ENCODE assay signal across 18 cellular contexts in the genomic region with DNA sequence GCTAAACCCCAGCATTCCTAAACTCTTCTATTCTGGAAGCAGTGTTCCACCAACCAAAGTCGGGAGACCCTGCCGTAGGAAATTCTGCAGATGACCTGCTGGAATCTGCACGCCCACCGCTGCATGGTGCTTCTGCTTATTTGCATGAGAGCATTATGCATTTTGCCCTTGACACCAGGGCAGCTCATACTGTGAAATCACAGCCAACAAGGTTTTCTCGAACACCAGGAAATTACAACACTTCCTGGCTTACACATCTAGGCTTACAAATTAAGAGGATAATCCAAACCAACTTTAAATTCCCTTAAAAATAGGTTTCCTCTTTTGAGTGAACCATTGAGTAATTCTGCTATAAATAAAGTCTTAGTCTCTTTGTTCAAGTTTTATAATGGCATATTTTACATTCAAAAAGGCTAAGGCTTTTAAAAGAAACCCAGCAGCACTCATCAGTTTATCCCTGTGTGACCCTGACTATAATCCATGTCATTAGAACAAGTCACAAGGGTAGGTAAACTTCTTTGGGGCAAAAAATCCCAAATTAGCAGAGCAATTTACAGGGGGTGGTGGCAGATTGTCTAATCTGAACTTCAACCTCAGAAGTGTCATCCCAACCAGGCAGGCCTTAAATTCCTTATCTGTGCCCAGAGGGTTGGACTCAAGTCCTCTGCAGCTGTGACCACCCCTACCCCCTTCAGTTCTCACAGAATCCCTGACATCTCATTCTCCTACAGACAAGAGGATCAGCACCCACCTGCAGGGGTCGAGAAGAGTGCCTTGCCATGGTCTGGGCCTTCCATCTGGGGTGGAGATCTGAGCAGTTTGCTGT. TPM values are rescaled to one million over a fixed set of nuclear protein-coding genes. Genes with fewer than 3 reads are reported as not detected.
DNase-seq lines count a peak whose midpoint lies in the region; ATAC-seq and TF ChIP-seq lines count a peak whose summit lies in the region.
"Had no signal": no experiment of that assay in that cellular context is flagged by ENCODE, and none has a peak within 500 bp of the region (broad histone marks: within the 10 kb centered on the region; RNA-seq: fewer than 3 reads in every experiment).

No MANE protein-coding gene starts in this region.

- no peak for TF ChIP-seq CTCF in MCF 10A (IDR thresholded peaks at IDR 0.05; ENCODE audit: unreplicated experiment)
- TF ChIP-seq CTCF in breast epithelium (IDR thresholded peaks at IDR 0.05), result no peak
- no peak for TF ChIP-seq CTCF in fibroblast of pulmonary artery (IDR thresholded peaks at IDR 0.05; ENCODE audit: low read length, missing control alignments)
- no peak for TF ChIP-seq CTCF in thyroid gland (IDR thresholded peaks at IDR 0.05)

- H3K4me1 Mint-ChIP-seq in MCF 10A (ENCODE audit: insufficient read depth, unreplicated experiment), result no peaks in the 10 kb centered on the region
- no peaks in the 10 kb centered on the region for H3K4me1 Mint-ChIP-seq in stimulated activated memory B cell treated with anti-CD40 and anti-IgM and Interleukin-4, amounts not matched to agents 10 μg/mL and 1 μg/mL and 100 μg/mL, for 72 hours
- no peaks in the 10 kb centered on the region for H3K4me1 Mint-ChIP-seq in effector memory CD8-positive, alpha-beta T cell (ENCODE audit: low read depth in 2 of 2)

- peaks cover 7% of the 10 kb centered on the region for H3K9me3 Mint-ChIP-seq in MCF 10A (ENCODE audit: unreplicated experiment)
- H3K9me3 Mint-ChIP-seq in stimulated activated memory B cell treated with anti-CD40 and anti-IgM and Interleukin-4, amounts not matched to agents 10 μg/mL and 1 μg/mL and 100 μg/mL, for 72 hours, result peaks cover 4% of the 10 kb centered on the region
- H3K9me3 Mint-ChIP-seq in effector memory CD8-positive, alpha-beta T cell, result peaks cover 3 to 14% of the 10 kb centered on the region in 2 donors

- intact Hi-C loops in MCF 10A (cut with micrococcal nuclease), result no loop called here
- intact Hi-C loops in breast epithelium (cut with DNase I; ENCODE audit: low total_unique reads), result no loop called here
- intact Hi-C loops in thyroid gland (cut with DNase I), result no loop called here

- H3K27me3 Mint-ChIP-seq in MCF 10A (ENCODE audit: insufficient read depth, unreplicated experiment), result no peaks in the 10 kb centered on the region
- no peaks in the 10 kb centered on the region for H3K27me3 Mint-ChIP-seq in stimulated activated memory B cell treated with anti-CD40 and anti-IgM and Interleukin-4, amounts not matched to agents 10 μg/mL and 1 μg/mL and 100 μg/mL, for 72 hours
- H3K27me3 Mint-ChIP-seq in effector memory CD8-positive, alpha-beta T cell, result peaks cover 6 to 9% of the 10 kb centered on the region in 2 donors

- CTCF ChIA-PET in MCF 10A (lab: Yijun Ruan, JAX), result no interaction called here

- no peaks in the 10 kb centered on the region for H3K36me3 ChIP-seq in breast epithelium
- H3K36me3 ChIP-seq in thyroid gland, result no peaks in the 10 kb centered on the region
- H3K36me3 ChIP-seq: BLaER1, pancreas had no signal

- no TSS peak for BruUV-seq in MCF 10A (replicated peaks; lab: Mats Ljungman, UMichigan)

- POLR2A ChIA-PET in MCF 10A (lab: Yijun Ruan, JAX), result no interaction called here

- no peak overlapping the region for H3K27ac ChIP-seq in breast epithelium
- H3K27ac ChIP-seq in thyroid gland, result no peak overlapping the region
- H3K27ac ChIP-seq: BLaER1, pancreas had no signal

- H3K4me1 ChIP-seq in breast epithelium, result no peaks in the 10 kb centered on the region
- H3K4me1 ChIP-seq in thyroid gland, result peaks cover 0 to 11% of the 10 kb centered on the region in 2 donors
- H3K4me1 ChIP-seq: BLaER1 had no signal

- ATAC-seq in stimulated activated memory B cell treated with anti-CD40 and anti-IgM and Interleukin-4, amounts not matched to agents 10 μg/mL and 1 μg/mL and 100 μg/mL, for 72 hours, result peak; percentile 24
- ATAC-seq in effector memory CD8-positive, alpha-beta T cell (replicated peaks), result no peak

- no peak overlapping the region for H3K4me3 ChIP-seq in breast epithelium
- no peak overlapping the region for H3K4me3 ChIP-seq in fibroblast of pulmonary artery (replicated peaks; ENCODE audit: low read depth, low read length)
- no peak overlapping the region for H3K4me3 ChIP-seq in thyroid gland (replicated peaks in 1 of 3)
- H3K4me3 ChIP-seq: BLaER1, pancreas had no signal

- H3K4me3 Mint-ChIP-seq in MCF 10A (ENCODE audit: unreplicated experiment), result no peak overlapping the region
- no peak overlapping the region for H3K4me3 Mint-ChIP-seq in stimulated activated memory B cell treated with anti-CD40 and anti-IgM and Interleukin-4, amounts not matched to agents 10 μg/mL and 1 μg/mL and 100 μg/mL, for 72 hours
- H3K4me3 Mint-ChIP-seq in effector memory CD8-positive, alpha-beta T cell, result no peak overlapping the region
- H3K4me3 Mint-ChIP-seq: natural killer cell treated with Interleukin-12 subunit alpha and Interleukin-12 subunit beta and Interleukin-15 and Interleukin-18, amount 100 ng/mL, for 72 hours had no signal

- 72 to 85% methylated on average over 6 of the region's 6 CpGs for WGBS in thyroid gland, 2 donors

- H3K36me3 Mint-ChIP-seq in MCF 10A (ENCODE audit: insufficient read depth, unreplicated experiment), result peaks cover 4% of the 10 kb centered on the region
- H3K36me3 Mint-ChIP-seq in stimulated activated memory B cell treated with anti-CD40 and anti-IgM and Interleukin-4, amounts not matched to agents 10 μg/mL and 1 μg/mL and 100 μg/mL, for 72 hours, result no peaks in the 10 kb centered on the region
- peaks cover 3% of the 10 kb centered on the region for H3K36me3 Mint-ChIP-seq in effector memory CD8-positive, alpha-beta T cell (ENCODE audit: insufficient read depth)

- no peaks in the 10 kb centered on the region for H3K9me3 ChIP-seq in breast epithelium
- no peaks in the 10 kb centered on the region for H3K9me3 ChIP-seq in thyroid gland
- H3K9me3 ChIP-seq: pancreas had no signal

- DNase-seq in MCF 10A (ENCODE audit: unreplicated experiment), result peak; percentile 44
- DNase-seq in breast epithelium (ENCODE audit: low spot score in 2 of 2), result no peak
- DNase-seq in NOMO-1 treated with dmso at 0.1 percent for 144 hours (lab: John Stamatoyannopoulos, UW; ENCODE audit: unreplicated experiment), result peak; percentile 83
- DNase-seq in fibroblast of pulmonary artery (ENCODE audit: low read depth), result peak; percentile 56
- DNase-seq in thyroid gland, result no peak
- no peak for DNase-seq in HuH-7.5 (ENCODE audit: low spot score)
- no peak for DNase-seq in effector memory CD8-positive, alpha-beta T cell
- DNase-seq: activated CD4-positive, alpha-beta T cell treated with anti-CD3 and anti-CD28 coated beads, Interleukin-2, amount 50 U/mL, for 48 hours; activated naive CD4-positive, alpha-beta T cell; cerebellar nuclear complex; effector memory CD4-positive, alpha-beta T cell; SHP77 treated with DMSO at 0.1 percent for 48 hours; stimulated activated CD4-positive, alpha-beta T cell treated with anti-CD3 and anti-CD28 coated beads, Interleukin-4, amount 100 ng/mL, for 1 hour; T-helper 2 cell had no signal

- TF ChIP-seq POLR2A in breast epithelium (IDR thresholded peaks at IDR 0.05), result no peak
- TF ChIP-seq POLR2A in thyroid gland (IDR thresholded peaks at IDR 0.05), result no peak

- H3K27ac Mint-ChIP-seq in MCF 10A (ENCODE audit: low read depth, unreplicated experiment), result no peak overlapping the region
- no peak overlapping the region for H3K27ac Mint-ChIP-seq in stimulated activated memory B cell treated with anti-CD40 and anti-IgM and Interleukin-4, amounts not matched to agents 10 μg/mL and 1 μg/mL and 100 μg/mL, for 72 hours
- H3K27ac Mint-ChIP-seq in effector memory CD8-positive, alpha-beta T cell, result no peak overlapping the region
- H3K27ac Mint-ChIP-seq: natural killer cell treated with Interleukin-12 subunit alpha and Interleukin-12 subunit beta and Interleukin-15 and Interleukin-18, amount 100 ng/mL, for 72 hours had no signal

- H3K27me3 ChIP-seq in breast epithelium, result no peaks in the 10 kb centered on the region
- no peaks in the 10 kb centered on the region for H3K27me3 ChIP-seq in thyroid gland
- H3K27me3 ChIP-seq: BLaER1, pancreas had no signal

RNA-seq across cellular contexts. Expression of a gene that starts 33.5 kb away (rescaled TPM):
- total RNA-seq in MCF 10A (2022) (not detected in 2 replicates), breast epithelium (10 to 100 TPM in 2 of 3 donors, under 1 TPM in 1; 0.64 to 20.9 (median 14.7) TPM), thyroid gland (1 to 10 TPM; 4.0 to 7.1 (median 5.3) TPM)
- total RNA-seq: natural killer cell treated with Interleukin-12 subunit alpha and Interleukin-12 subunit beta and Interleukin-15 and Interleukin-18, amount 100 ng/mL, for 72 hours had no signal

Comparison
In these comparisons a context has a peak if more than half of its experiments do, and no peak if none do; other contexts are left out.
1. DNase-seq: peak in MCF 10A (single experiment), NOMO-1 treated with dmso at 0.1 percent for 144 hours (single experiment) and fibroblast of pulmonary artery (single experiment); none in breast epithelium (0 of 2), thyroid gland (0 of 2), HuH-7.5 (single experiment) and effector memory CD8-positive, alpha-beta T cell (0 of 3).